Comparison of ENCODE assay signal across 15 cellular contexts in the genomic region with DNA sequence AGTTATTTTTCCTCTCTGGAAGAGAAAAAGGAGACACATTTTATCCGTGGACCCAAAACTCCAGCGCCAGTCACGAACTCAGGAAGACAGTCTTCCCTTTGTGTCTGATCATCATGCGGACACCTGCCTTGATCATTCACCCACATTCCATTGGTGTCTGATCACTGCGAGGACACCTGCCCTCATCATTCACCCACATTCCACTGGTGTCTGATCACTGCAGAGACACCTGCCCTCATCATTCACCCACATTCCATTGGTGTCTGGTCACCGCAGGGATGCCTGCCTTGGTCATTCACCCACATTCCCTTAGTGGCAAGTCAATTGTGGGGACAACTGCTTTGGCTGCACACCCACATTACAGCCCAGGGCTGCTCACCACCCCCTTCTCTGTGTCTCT.
DNase-seq lines count a peak whose midpoint lies in the region; ATAC-seq, FAIRE-seq and TF ChIP-seq lines count a peak whose summit lies in the region.
"Had no signal": no experiment of that assay in that cellular context is flagged by ENCODE, and none has a peak within 500 bp of the region (broad histone marks: within the 10 kb centered on the region; RNA-seq: fewer than 3 reads in every experiment).

No MANE protein-coding gene starts in this region.

- H3K27ac ChIP-seq in mammary epithelial cell (ENCODE audit: insufficient read depth, low read depth, low read length) (no peak overlapping the region), breast epithelium (no peak overlapping the region), keratinocyte (ENCODE audit: control insufficient read depth, insufficient read depth, low read length) (no peak overlapping the region)
- H3K27ac ChIP-seq: 22Rv1, BLaER1, KMS-11 had no signal

- H2AFZ ChIP-seq in mammary epithelial cell (ENCODE audit: low read depth, low read length) (no peak overlapping the region), keratinocyte (ENCODE audit: control insufficient read depth, low read length) (no peak overlapping the region)

- DNase-seq in mammary epithelial cell (peak; percentile 53), breast epithelium (ENCODE audit: low spot score in 2 of 2) (no peak), bronchial epithelial cell (ENCODE audit: low read depth) (peak; percentile 13), keratinocyte (ENCODE audit: low read depth, low spot score) (peak; percentile 19), NCI-H2081 treated with DMSO at 0.1 percent for 48 hours (lab: John Stamatoyannopoulos, UW) (no peak), mesothelial cell of epicardium (ENCODE audit: low spot score in 2 of 2, unreplicated experiment in 2 of 2) (no peak)
- DNase-seq: NCI-H1105 treated with DMSO at 0.1 percent for 48 hours, NCI-H187 treated with DMSO at 0.1 percent for 48 hours, NCI-H2171 treated with DMSO at 0.1 percent for 48 hours, NCI-H526 treated with DMSO at 0.1 percent for 48 hours had no signal

- H3K4me3 ChIP-seq in mammary epithelial cell (replicated peaks in 1 of 3; ENCODE audit: insufficient read depth in 1 of 3, low read depth in 2 of 3, low read length in 3 of 3) = no peak overlapping the region
- H3K4me3 ChIP-seq in breast epithelium = no peak overlapping the region
- H3K4me3 ChIP-seq in bronchial epithelial cell (ENCODE audit: low read depth, low read length) = no peak overlapping the region
- no peak overlapping the region for H3K4me3 ChIP-seq in keratinocyte (ENCODE audit: control insufficient read depth in 2 of 3, extremely low read depth in 1 of 3, insufficient read depth in 2 of 3, low read depth in 1 of 3, low read length in 3 of 3)
- H3K4me3 ChIP-seq: BLaER1 had no signal

- H3K9me3 ChIP-seq in mammary epithelial cell (replicated peaks; ENCODE audit: insufficient read depth, low read length) = peaks cover 19% of the 10 kb centered on the region
- peaks cover 24 to 27% of the 10 kb centered on the region in 2 donors for H3K9me3 ChIP-seq in breast epithelium
- peaks cover 11% of the 10 kb centered on the region for H3K9me3 ChIP-seq in keratinocyte (ENCODE audit: control insufficient read depth, low read depth, low read length)

- H3K9me3 Mint-ChIP-seq in mesothelial cell of epicardium = peaks cover 61% of the 10 kb centered on the region

- H3K9me1 ChIP-seq in keratinocyte (ENCODE audit: control insufficient read depth, extremely low read depth, insufficient read depth, low read length) = no peaks in the 10 kb centered on the region

- TF ChIP-seq POLR2A in breast epithelium (IDR thresholded peaks at IDR 0.05) = no peak

- no TSS peak for BruUV-seq in mammary epithelial cell (replicated peaks; lab: Mats Ljungman, UMichigan)

- H3K4me3 Mint-ChIP-seq in mesothelial cell of epicardium = no peak overlapping the region

- H3K36me3 ChIP-seq in mammary epithelial cell (ENCODE audit: insufficient read depth, low read length) (no peaks in the 10 kb centered on the region), breast epithelium (no peaks in the 10 kb centered on the region), bronchial epithelial cell (ENCODE audit: control insufficient read depth, insufficient read depth, low read length) (no peaks in the 10 kb centered on the region), keratinocyte (ENCODE audit: control insufficient read depth in 2 of 2, extremely low read depth in 1 of 2, insufficient read depth in 2 of 2, low read length in 2 of 2) (no peaks in the 10 kb centered on the region)
- H3K36me3 ChIP-seq: BLaER1 had no signal

- no peak for TF ChIP-seq CTCF in mammary epithelial cell (conservative IDR thresholded peaks at IDR 0.05 in 1 of 2, IDR thresholded peaks at IDR 0.05 in 1 of 2; ENCODE audit: extremely low read depth in 1 of 2, insufficient read depth in 1 of 2, low read depth in 1 of 2, low read length in 2 of 2)
- no peak for TF ChIP-seq CTCF in breast epithelium (IDR thresholded peaks at IDR 0.05)
- TF ChIP-seq CTCF in bronchial epithelial cell (IDR thresholded peaks at IDR 0.05; ENCODE audit: insufficient read depth, low read length, severe bottlenecking) = no peak
- no peak for TF ChIP-seq CTCF in keratinocyte (optimal IDR thresholded peaks at IDR 0.05 in 1 of 3, IDR thresholded peaks at IDR 0.05 in 1 of 3, conservative IDR thresholded peaks at IDR 0.05 in 1 of 3; ENCODE audit: extremely low read depth in 1 of 3, insufficient read depth in 2 of 3, low read length in 3 of 3)
- TF ChIP-seq CTCF in mesothelial cell of epicardium (IDR thresholded peaks at IDR 0.05; ENCODE audit: unreplicated experiment) = no peak

- CTCF ChIA-PET in mammary epithelial cell (lab: Charles Lee; ENCODE audit: low non-redundant PET) = no interaction called here

- H3K36me3 Mint-ChIP-seq in mesothelial cell of epicardium = peaks cover 8% of the 10 kb centered on the region

- intact Hi-C loops in mammary epithelial cell (cut with micrococcal nuclease) = no loop called here
- intact Hi-C loops in breast epithelium (cut with DNase I; ENCODE audit: low total_unique reads) = no loop called here

- H3K9ac ChIP-seq in mammary epithelial cell (ENCODE audit: insufficient read depth, low read length) = no peak overlapping the region
- no peak overlapping the region for H3K9ac ChIP-seq in keratinocyte (ENCODE audit: control insufficient read depth, extremely low read depth, insufficient read depth, low read length)
- H3K9ac ChIP-seq: BLaER1, KMS-11 had no signal

- FAIRE-seq in bronchial epithelial cell (lab: Jason Lieb, UNC) = peak; percentile 81
- no peak for FAIRE-seq in keratinocyte (lab: Jason Lieb, UNC)

- no peak overlapping the region for H3K27ac Mint-ChIP-seq in mesothelial cell of epicardium

- H4K20me1 ChIP-seq in mammary epithelial cell (ENCODE audit: insufficient read depth, low read length) = no peaks in the 10 kb centered on the region
- no peaks in the 10 kb centered on the region for H4K20me1 ChIP-seq in keratinocyte (ENCODE audit: control insufficient read depth, extremely low read depth, insufficient read depth, low read length)
- H4K20me1 ChIP-seq: BLaER1 had no signal

- H3K4me1 ChIP-seq in mammary epithelial cell (ENCODE audit: insufficient read depth, low read length) (no peaks in the 10 kb centered on the region), breast epithelium (no peaks in the 10 kb centered on the region), keratinocyte (ENCODE audit: control insufficient read depth, extremely low read depth, insufficient read depth, low read length) (no peaks in the 10 kb centered on the region)
- H3K4me1 ChIP-seq: BLaER1 had no signal

- dilution Hi-C loops in mammary epithelial cell (cut with HindIII; ENCODE audit: low sequenced_read_pairs) = no loop called here
- dilution Hi-C loops in keratinocyte (cut with MboI; ENCODE audit: extremely low pct_ligation_motif_present, low sequenced_read_pairs) = no loop called here

- ATAC-seq in HG03108 (IDR thresholded peaks at IDR 0.05; ENCODE audit: unreplicated experiment) (no peak), GM21367 (IDR thresholded peaks at IDR 0.05; ENCODE audit: unreplicated experiment) (no peak)

- H3K27me3 Mint-ChIP-seq in mesothelial cell of epicardium (ENCODE audit: low read depth) = no peaks in the 10 kb centered on the region

- H3K79me2 ChIP-seq in mammary epithelial cell (ENCODE audit: insufficient read depth, low read length) (no peaks in the 10 kb centered on the region), keratinocyte (ENCODE audit: control insufficient read depth, insufficient read depth, low read length) (no peaks in the 10 kb centered on the region)

- no peak overlapping the region for H3K4me2 ChIP-seq in mammary epithelial cell (ENCODE audit: insufficient read depth, low read depth, low read length)
- H3K4me2 ChIP-seq in keratinocyte (ENCODE audit: control insufficient read depth, extremely low read depth, insufficient read depth, low read depth, low read length) = no peak overlapping the region
- H3K4me2 ChIP-seq: BLaER1, KMS-11 had no signal

- no peaks in the 10 kb centered on the region for H3K27me3 ChIP-seq in mammary epithelial cell (ENCODE audit: insufficient read depth, low read length)
- H3K27me3 ChIP-seq in breast epithelium = no peaks in the 10 kb centered on the region
- H3K27me3 ChIP-seq in bronchial epithelial cell (ENCODE audit: control insufficient read depth, insufficient read depth, low read length) = no peaks in the 10 kb centered on the region
- H3K27me3 ChIP-seq in keratinocyte (ENCODE audit: control insufficient read depth, extremely low read depth, insufficient read depth, low read length) = no peaks in the 10 kb centered on the region
- H3K27me3 ChIP-seq: BLaER1 had no signal

- H3K4me1 Mint-ChIP-seq in mesothelial cell of epicardium = no peaks in the 10 kb centered on the region

- in situ Hi-C loops in mammary epithelial cell (cut with MboI; ENCODE audit: low sequenced_read_pairs in 2 of 2) = no loop called here

- WGBS in mammary epithelial cell (ENCODE audit: low coverage, missing lambda C conversion rate) = 52% methylated on average over 2 of the region's 6 CpGs

Comparison
In these comparisons a context has a peak if more than half of its experiments do, and no peak if none do; other contexts are left out.
1. DNase-seq: peak in mammary epithelial cell (single experiment), bronchial epithelial cell (single experiment) and keratinocyte (single experiment); none in breast epithelium (0 of 2), NCI-H2081 treated with DMSO at 0.1 percent for 48 hours (single experiment) and mesothelial cell of epicardium (0 of 2).